10 cellular contexts compared by ENCODE assay signal in genomic region chr9:131349522-131349880, GRCh38. TPM values are rescaled to one million over a fixed set of nuclear protein-coding genes. Genes with fewer than 3 reads are reported as not detected.
DNase-seq lines count a peak whose midpoint lies in the region; ATAC-seq and TF ChIP-seq lines count a peak whose summit lies in the region.
"Had no signal": no experiment of that assay in that cellular context is flagged by ENCODE, and none has a peak within 500 bp of the region (broad histone marks: within the 10 kb centered on the region; RNA-seq: fewer than 3 reads in every experiment).

No MANE protein-coding gene starts in this region.

- no peaks in the 10 kb centered on the region for H3K36me3 Mint-ChIP-seq in type B pancreatic cell
- no peaks in the 10 kb centered on the region for H3K36me3 Mint-ChIP-seq in activated T-cell treated with anti-CD3 and anti-CD28 coated beads, Interleukin-2, amount 50 U/mL, for 24 hours (ENCODE audit: low read depth)
- H3K36me3 Mint-ChIP-seq: activated naive CD4-positive, alpha-beta T cell treated with anti-CD3 and anti-CD28 coated beads, Interleukin-2, amount 50 U/mL, for 24 hours had no signal

- ATAC-seq in Right ventricle myocardium superior (ENCODE audit: poor library complexity) (no peak), left lobe of liver (peak; percentile 4), GM21367 (IDR thresholded peaks at IDR 0.05; ENCODE audit: unreplicated experiment) (no peak)

- peaks cover 3% of the 10 kb centered on the region for H3K27me3 Mint-ChIP-seq in type B pancreatic cell
- no peaks in the 10 kb centered on the region for H3K27me3 Mint-ChIP-seq in activated T-cell treated with anti-CD3 and anti-CD28 coated beads, Interleukin-2, amount 50 U/mL, for 24 hours
- H3K27me3 Mint-ChIP-seq: activated naive CD4-positive, alpha-beta T cell treated with anti-CD3 and anti-CD28 coated beads, Interleukin-2, amount 50 U/mL, for 24 hours had no signal

- peaks cover 9% of the 10 kb centered on the region for H3K4me1 Mint-ChIP-seq in type B pancreatic cell (ENCODE audit: unreplicated experiment)
- peaks cover 10% of the 10 kb centered on the region for H3K4me1 Mint-ChIP-seq in activated T-cell treated with anti-CD3 and anti-CD28 coated beads, Interleukin-2, amount 50 U/mL, for 24 hours (ENCODE audit: low read depth)

- H3K27ac ChIP-seq in VCaP, result peak overlapping the region; percentile 79
- H3K27ac ChIP-seq: psoas muscle had no signal

- intact Hi-C loops in Right ventricle myocardium superior (cut with DNase I), result no loop called here
- intact Hi-C loops in cardiac septum (cut with DNase I), result no loop called here

- DNase-seq in Right ventricle myocardium superior, result peak; percentile 42
- DNase-seq in cardiac septum (ENCODE audit: low spot score), result no peak
- DNase-seq in left lobe of liver (ENCODE audit: low spot score), result no peak
- no peak for DNase-seq in type B pancreatic cell (ENCODE audit: extremely low spot score, unreplicated experiment)
- DNase-seq in activated T-cell treated with anti-CD3 and anti-CD28 coated beads, Interleukin-2, amount 50 U/mL, for 24 hours, result no peak
- no peak for DNase-seq in HUDEP-2 (lab: John Stamatoyannopoulos, UW; ENCODE audit: unreplicated experiment in 76 of 76)

- H3K27ac Mint-ChIP-seq in type B pancreatic cell, result peak overlapping the region; percentile 74
- H3K27ac Mint-ChIP-seq in activated T-cell treated with anti-CD3 and anti-CD28 coated beads, Interleukin-2, amount 50 U/mL, for 24 hours, result no peak overlapping the region
- H3K27ac Mint-ChIP-seq: activated naive CD4-positive, alpha-beta T cell treated with anti-CD3 and anti-CD28 coated beads, Interleukin-2, amount 50 U/mL, for 24 hours had no signal

- H3K9me3 Mint-ChIP-seq in type B pancreatic cell, result no peaks in the 10 kb centered on the region
- no peaks in the 10 kb centered on the region for H3K9me3 Mint-ChIP-seq in activated T-cell treated with anti-CD3 and anti-CD28 coated beads, Interleukin-2, amount 50 U/mL, for 24 hours
- H3K9me3 Mint-ChIP-seq: activated naive CD4-positive, alpha-beta T cell treated with anti-CD3 and anti-CD28 coated beads, Interleukin-2, amount 50 U/mL, for 24 hours had no signal

- TF ChIP-seq CTCF in VCaP (conservative IDR thresholded peaks at IDR 0.05) (no peak), type B pancreatic cell (conservative IDR thresholded peaks at IDR 0.05) (no peak)

- H3K4me3 Mint-ChIP-seq in type B pancreatic cell, result peak overlapping the region; percentile 86
- no peak overlapping the region for H3K4me3 Mint-ChIP-seq in activated T-cell treated with anti-CD3 and anti-CD28 coated beads, Interleukin-2, amount 50 U/mL, for 24 hours
- H3K4me3 Mint-ChIP-seq: activated naive CD4-positive, alpha-beta T cell treated with anti-CD3 and anti-CD28 coated beads, Interleukin-2, amount 50 U/mL, for 24 hours had no signal

RNA-seq across cellular contexts. Expression of gene PRRC2B, which starts 44.4 kb away (rescaled TPM):
- 124 TPM for total RNA-seq in Right ventricle myocardium superior
- 151 TPM for total RNA-seq in cardiac septum
- total RNA-seq in left lobe of liver, result 80.7 TPM
- 225 and 300 TPM in 2 replicates for total RNA-seq in type B pancreatic cell (ENCODE audit: low replicate concordance)

RNA-seq across cellular contexts. Expression of gene PLPP7, which starts 60.0 kb away (rescaled TPM):
- total RNA-seq in Right ventricle myocardium superior (115 TPM), cardiac septum (78.7 TPM), left lobe of liver (0.30 TPM), type B pancreatic cell (ENCODE audit: low replicate concordance) (0.50 and 3.1 TPM in 2 replicates)

Comparison
In these comparisons a context has a peak if more than half of its experiments do, and no peak if none do; other contexts are left out.
1. RNA of gene PLPP7, which starts 60.0 kb away (total RNA-seq): 115 TPM in Right ventricle myocardium superior (single experiment) and 78.7 TPM in cardiac septum (single experiment); 0.50 to 3.1 TPM in type B pancreatic cell and 0.30 TPM in left lobe of liver (single experiment); every median in the first group is over 10 times any median in the second.